10 cellular contexts compared by ENCODE assay signal in the genomic region with DNA sequence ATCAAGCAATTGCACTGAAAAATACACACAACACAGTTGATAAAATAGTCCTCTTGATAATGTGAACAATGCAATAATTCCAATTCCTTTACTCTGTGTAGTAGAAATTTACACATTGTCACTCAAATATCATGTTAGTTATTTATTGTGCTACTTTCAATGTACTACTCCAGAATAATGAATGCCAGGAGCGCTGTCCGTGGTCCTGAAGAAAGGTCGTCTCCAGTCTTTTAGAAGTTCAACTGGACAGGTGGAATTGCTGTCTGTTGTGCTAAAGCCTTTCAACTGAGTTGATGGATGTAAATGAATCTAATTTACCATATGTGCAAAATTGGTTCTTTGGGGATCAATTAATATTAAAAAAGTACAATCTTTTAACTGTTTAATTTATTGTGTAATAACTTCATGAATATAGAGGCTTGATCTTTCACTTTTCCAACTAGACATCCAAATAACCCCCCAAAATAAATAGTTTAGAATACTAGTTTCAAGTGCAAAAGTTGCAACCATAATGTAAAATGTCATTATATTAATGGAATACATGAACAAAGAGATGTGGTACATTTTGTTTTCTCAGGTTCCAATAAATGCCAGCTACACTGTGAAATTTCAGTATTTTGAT. TPM values are rescaled to one million over a fixed set of nuclear protein-coding genes. Genes with fewer than 3 reads are reported as not detected.
DNase-seq lines count a peak whose midpoint lies in the region; ATAC-seq and TF ChIP-seq lines count a peak whose summit lies in the region.
"Had no signal": no experiment of that assay in that cellular context is flagged by ENCODE, and none has a peak within 500 bp of the region (broad histone marks: within the 10 kb centered on the region; RNA-seq: fewer than 3 reads in every experiment).

No MANE protein-coding gene starts in this region.

- no peaks in the 10 kb centered on the region for H3K9me3 Mint-ChIP-seq in activated CD8-positive, alpha-beta memory T cell treated with anti-CD3 and anti-CD28 coated beads, Interleukin-2, amount 10 ng/mL, durations not matched to agents 7 days and 5 days (ENCODE audit: low read depth)

- no peaks in the 10 kb centered on the region for H3K9me2 ChIP-seq in neural cell (ENCODE audit: insufficient read depth, low read length)

- H3K27me3 ChIP-seq in colonic mucosa (peaks cover 24% of the 10 kb centered on the region), neural cell (ENCODE audit: insufficient read depth, low read depth, low read length) (peaks cover 41% of the 10 kb centered on the region)
- H3K27me3 ChIP-seq: Peyer's patch had no signal

- H3K4me2 ChIP-seq in neural cell (ENCODE audit: low read length) = peak overlapping the region; percentile 75
- H3K4me2 ChIP-seq: BLaER1 had no signal

- H3F3A ChIP-seq in neural cell (ENCODE audit: insufficient read depth, low read length, poor library complexity, severe bottlenecking) = no peaks in the 10 kb centered on the region

- no peak for ATAC-seq in activated CD8-positive, alpha-beta memory T cell treated with anti-CD3 and anti-CD28 coated beads, Interleukin-2, amount 10 ng/mL, durations not matched to agents 7 days and 5 days

- H3K4me1 Mint-ChIP-seq in activated CD8-positive, alpha-beta memory T cell treated with anti-CD3 and anti-CD28 coated beads, Interleukin-2, amount 10 ng/mL, durations not matched to agents 7 days and 5 days = no peaks in the 10 kb centered on the region

- H3K9me3 ChIP-seq in colonic mucosa = no peaks in the 10 kb centered on the region
- H3K9me3 ChIP-seq in neural cell (ENCODE audit: low read length) = no peaks in the 10 kb centered on the region
- H3K9me3 ChIP-seq: Peyer's patch had no signal

- no peak for TF ChIP-seq EP300 in neural cell (conservative IDR thresholded peaks at IDR 0.05; ENCODE audit: poor library complexity, severe bottlenecking)

- no peak overlapping the region for H3K27ac ChIP-seq in colonic mucosa
- no peak overlapping the region for H3K27ac ChIP-seq in neural cell (ENCODE audit: low read length)
- H3K27ac ChIP-seq: BLaER1, Peyer's patch had no signal

- peaks cover 63% of the 10 kb centered on the region for H3K27me3 Mint-ChIP-seq in activated CD8-positive, alpha-beta memory T cell treated with anti-CD3 and anti-CD28 coated beads, Interleukin-2, amount 10 ng/mL, durations not matched to agents 7 days and 5 days

- peaks cover 9% of the 10 kb centered on the region for H3K79me2 ChIP-seq in neural cell (replicated peaks; ENCODE audit: insufficient read depth, low read length)

- CTCF ChIA-PET in activated CD8-positive, alpha-beta memory T cell treated with anti-CD3 and anti-CD28 coated beads, Interleukin-2, amount 10 ng/mL, durations not matched to agents 7 days and 5 days (lab: Charles Lee) = no interaction called here

- no peak for TF ChIP-seq RAD21 in neural cell (conservative IDR thresholded peaks at IDR 0.05)

- peak; percentile 58 for DNase-seq in activated CD8-positive, alpha-beta memory T cell treated with anti-CD3 and anti-CD28 coated beads, Interleukin-2, amount 10 ng/mL, durations not matched to agents 7 days and 5 days
- DNase-seq in activated CD8-positive, alpha-beta memory T cell treated with anti-CD3 and anti-CD28 coated beads for 24 hours = no peak
- DNase-seq in OCI-M2 (lab: John Stamatoyannopoulos, UW; ENCODE audit: unreplicated experiment) = peak; percentile 36
- DNase-seq in colonic mucosa = peak; percentile 71
- DNase-seq in NCI-H146 (lab: John Stamatoyannopoulos, UW) = no peak
- DNase-seq in HuH-7.5 (ENCODE audit: low spot score) = no peak
- DNase-seq in GOT3 (lab: John Stamatoyannopoulos, UW) = no peak

- H3K36me3 Mint-ChIP-seq in activated CD8-positive, alpha-beta memory T cell treated with anti-CD3 and anti-CD28 coated beads, Interleukin-2, amount 10 ng/mL, durations not matched to agents 7 days and 5 days = no peaks in the 10 kb centered on the region

- H3K4me3 Mint-ChIP-seq in activated CD8-positive, alpha-beta memory T cell treated with anti-CD3 and anti-CD28 coated beads, Interleukin-2, amount 10 ng/mL, durations not matched to agents 7 days and 5 days = no peak overlapping the region

- TF ChIP-seq CTCF in colonic mucosa (IDR thresholded peaks at IDR 0.05) (no peak), neural cell (IDR thresholded peaks at IDR 0.05; ENCODE audit: poor library complexity, severe bottlenecking) (no peak)

- H3K4me3 ChIP-seq in colonic mucosa = no peak overlapping the region
- H3K4me3 ChIP-seq in neural cell (ENCODE audit: low read length) = peak overlapping the region; percentile 82
- H3K4me3 ChIP-seq: BLaER1, Peyer's patch had no signal

- intact Hi-C loops in colonic mucosa (cut with DNase I) = no loop called here

- H4K20me1 ChIP-seq in neural cell (ENCODE audit: insufficient read depth) = no peaks in the 10 kb centered on the region
- H4K20me1 ChIP-seq: BLaER1 had no signal

- H3K36me3 ChIP-seq in colonic mucosa = no peaks in the 10 kb centered on the region
- no peaks in the 10 kb centered on the region for H3K36me3 ChIP-seq in neural cell (ENCODE audit: insufficient read depth, low read length)
- H3K36me3 ChIP-seq: BLaER1 had no signal

- H3K27ac Mint-ChIP-seq in activated CD8-positive, alpha-beta memory T cell treated with anti-CD3 and anti-CD28 coated beads, Interleukin-2, amount 10 ng/mL, durations not matched to agents 7 days and 5 days = no peak overlapping the region

- no peak overlapping the region for H3K9ac ChIP-seq in colonic mucosa (ENCODE audit: low read depth in 2 of 2, low read length in 2 of 2)
- no peak overlapping the region for H3K9ac ChIP-seq in neural cell (ENCODE audit: low read length)
- H3K9ac ChIP-seq: BLaER1 had no signal

- H2AFZ ChIP-seq in neural cell (ENCODE audit: low read depth, low read length) = no peak overlapping the region

- no peaks in the 10 kb centered on the region for H3K4me1 ChIP-seq in colonic mucosa
- H3K4me1 ChIP-seq: BLaER1 had no signal

TF ChIP-seq in neural cell, 6 proteins besides CTCF, POLR2A, EP300 and RAD21:
- TF ChIP-seq REST (IDR thresholded peaks at IDR 0.05; ENCODE audit: borderline replicate concordance) (peak; percentile 52), MXI1 (conservative IDR thresholded peaks at IDR 0.05; ENCODE audit: poor library complexity, severe bottlenecking) (no peak)

RNA-seq across cellular contexts. Expression of gene GRIK2, which starts 3.2 kb away (rescaled TPM):
- total RNA-seq in activated CD8-positive, alpha-beta memory T cell treated with anti-CD3 and anti-CD28 coated beads, Interleukin-2, amount 10 ng/mL, durations not matched to agents 7 days and 5 days = not detected
- total RNA-seq in colonic mucosa = under 1 TPM; 0.50 to 0.72 TPM
- polyA plus RNA-seq in neural cell = 103 and 106 TPM in 2 replicates
- 149 and 214 TPM in 2 replicates for polyA minus RNA-seq in neural cell

Comparison
In these comparisons a context has a peak if more than half of its experiments do, and no peak if none do; other contexts are left out.
1. DNase-seq: peak in activated CD8-positive, alpha-beta memory T cell treated with anti-CD3 and anti-CD28 coated beads, Interleukin-2, amount 10 ng/mL, durations not matched to agents 7 days and 5 days (single experiment), OCI-M2 (single experiment) and colonic mucosa (single experiment); none in activated CD8-positive, alpha-beta memory T cell treated with anti-CD3 and anti-CD28 coated beads for 24 hours (single experiment), NCI-H146 (single experiment), HuH-7.5 (single experiment) and GOT3 (single experiment).